Comparison of ENCODE assay signal across 1 cellular context in genomic region chr5:115961413-115962238, GRCh38.
A peak's percentile ranks its signal among the peaks of the same experiment; 100 is the strongest.
TF ChIP-seq lines count a peak whose summit lies in the region.

No MANE protein-coding gene starts in this region.

TF ChIP-seq in H1, 55 proteins besides CTCF, POLR2A, EP300 and RAD21 (continued from another document):
- TF ChIP-seq HDAC6 (IDR thresholded peaks at IDR 0.05; ENCODE audit: low read depth, low read length), result no peak
- peak; percentile 10 for TF ChIP-seq EZH2 (IDR thresholded peaks at IDR 0.05; ENCODE audit: low read depth, low read length, severe bottlenecking)
- no peak for TF ChIP-seq KDM5A (IDR thresholded peaks at IDR 0.05; ENCODE audit: low read length)
- TF ChIP-seq CHD1 (IDR thresholded peaks at IDR 0.05; ENCODE audit: low read depth, low read length), result no peak
- no peak for TF ChIP-seq SP2 (IDR thresholded peaks at IDR 0.05; ENCODE audit: low read length)
- TF ChIP-seq PHF8 (conservative IDR thresholded peaks at IDR 0.05; ENCODE audit: low read depth, low read length), result no peak
- TF ChIP-seq CBX8 (IDR thresholded peaks at IDR 0.05; ENCODE audit: borderline replicate concordance, low read depth, low read length), result no peak
- TF ChIP-seq POU5F1 (IDR thresholded peaks at IDR 0.05; ENCODE audit: low read depth, low read length), result no peak
- no peak for TF ChIP-seq SIRT6 (IDR thresholded peaks at IDR 0.05; ENCODE audit: low read length)
- no peak for TF ChIP-seq SIX5 (IDR thresholded peaks at IDR 0.05; ENCODE audit: low read depth, low read length)
- TF ChIP-seq, protein P1, sequence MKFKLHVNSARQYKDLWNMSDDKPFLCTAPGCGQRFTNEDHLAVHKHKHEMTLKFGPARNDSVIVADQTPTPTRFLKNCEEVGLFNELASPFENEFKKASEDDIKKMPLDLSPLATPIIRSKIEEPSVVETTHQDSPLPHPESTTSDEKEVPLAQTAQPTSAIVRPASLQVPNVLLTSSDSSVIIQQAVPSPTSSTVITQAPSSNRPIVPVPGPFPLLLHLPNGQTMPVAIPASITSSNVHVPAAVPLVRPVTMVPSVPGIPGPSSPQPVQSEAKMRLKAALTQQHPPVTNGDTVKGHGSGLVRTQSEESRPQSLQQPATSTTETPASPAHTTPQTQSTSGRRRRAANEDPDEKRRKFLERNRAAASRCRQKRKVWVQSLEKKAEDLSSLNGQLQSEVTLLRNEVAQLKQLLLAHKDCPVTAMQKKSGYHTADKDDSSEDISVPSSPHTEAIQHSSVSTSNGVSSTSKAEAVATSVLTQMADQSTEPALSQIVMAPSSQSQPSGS (IDR thresholded peaks at IDR 0.05; ENCODE audit: low read length), result no peak
- TF ChIP-seq TBP (IDR thresholded peaks at IDR 0.05; ENCODE audit: low read depth, low read length), result no peak
- TF ChIP-seq TAF7 (optimal IDR thresholded peaks at IDR 0.05; ENCODE audit: borderline replicate concordance, low read depth, low read length), result no peak
- TF ChIP-seq NRF1 (IDR thresholded peaks at IDR 0.05; ENCODE audit: low read depth, low read length), result no peak
- TF ChIP-seq JUN (IDR thresholded peaks at IDR 0.05; ENCODE audit: low read depth, low read length), result no peak
- no peak for TF ChIP-seq MAFK (IDR thresholded peaks at IDR 0.05; ENCODE audit: low read depth, low read length)
- TF ChIP-seq KDM4A (IDR thresholded peaks at IDR 0.05; ENCODE audit: low read depth, low read length, severe bottlenecking), result peak; percentile 37
- TF ChIP-seq, protein P2, sequence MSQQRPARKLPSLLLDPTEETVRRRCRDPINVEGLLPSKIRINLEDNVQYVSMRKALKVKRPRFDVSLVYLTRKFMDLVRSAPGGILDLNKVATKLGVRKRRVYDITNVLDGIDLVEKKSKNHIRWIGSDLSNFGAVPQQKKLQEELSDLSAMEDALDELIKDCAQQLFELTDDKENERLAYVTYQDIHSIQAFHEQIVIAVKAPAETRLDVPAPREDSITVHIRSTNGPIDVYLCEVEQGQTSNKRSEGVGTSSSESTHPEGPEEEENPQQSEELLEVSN (IDR thresholded peaks at IDR 0.05), result peak; percentile 53; the same call in 1 of the 2 replicates
- no peak for TF ChIP-seq RNF2 (IDR thresholded peaks at IDR 0.05; ENCODE audit: borderline replicate concordance, low read depth, low read length, missing control alignments, poor library complexity, severe bottlenecking)
- TF ChIP-seq, protein P3, sequence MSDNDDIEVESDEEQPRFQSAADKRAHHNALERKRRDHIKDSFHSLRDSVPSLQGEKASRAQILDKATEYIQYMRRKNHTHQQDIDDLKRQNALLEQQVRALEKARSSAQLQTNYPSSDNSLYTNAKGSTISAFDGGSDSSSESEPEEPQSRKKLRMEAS (IDR thresholded peaks at IDR 0.05), result peak; percentile 57; the same call in 1 of the 2 replicates
- TF ChIP-seq CHD2 (IDR thresholded peaks at IDR 0.05; ENCODE audit: low read length), result no peak
- no peak for TF ChIP-seq CBX5 (IDR thresholded peaks at IDR 0.05; ENCODE audit: low read depth, low read length)
- peak; percentile 37 for TF ChIP-seq SUZ12 (IDR thresholded peaks at IDR 0.05; ENCODE audit: low read length)
